ENCODE assay signal across 10 cellular contexts in the genomic region with DNA sequence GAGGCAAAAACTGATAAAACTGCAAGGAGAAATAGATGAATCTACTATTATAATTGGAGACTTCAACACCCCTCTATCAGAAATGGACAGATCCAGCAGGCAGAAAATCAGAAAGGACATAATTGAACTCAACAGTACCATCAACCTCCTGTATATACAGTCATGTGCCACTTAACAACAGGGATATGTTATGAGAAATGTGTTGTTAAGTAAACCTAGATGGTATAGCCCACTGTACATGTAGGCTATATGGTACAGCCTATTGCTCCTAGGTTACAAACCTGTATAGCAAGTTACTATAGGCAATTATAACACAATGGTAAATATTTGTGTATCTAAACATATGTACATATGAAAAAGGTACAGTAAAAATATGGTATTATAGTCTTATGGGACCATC.
"Had no signal": no experiment of that assay in that cellular context is flagged by ENCODE, and none has a peak within 500 bp of the region (broad histone marks: within the 10 kb centered on the region; RNA-seq: fewer than 3 reads in every experiment).

No MANE protein-coding gene starts in this region.

- H3K27ac ChIP-seq: KMS-11 had no signal

- FAIRE-seq: H1, HTR-8/SVneo had no signal

- H3K27ac Mint-ChIP-seq: GM23338 had no signal

- H3K4me3 Mint-ChIP-seq: GM23338 had no signal

- H3K9ac ChIP-seq: KMS-11 had no signal

- H3K36me3 ChIP-seq: HAP-1 had no signal

- H3K4me1 Mint-ChIP-seq: GM23338 had no signal

- H3K9me3 ChIP-seq: HAP-1 had no signal

- H3K4me1 ChIP-seq: HAP-1 had no signal

- H3K4me2 ChIP-seq: GM23338, KMS-11 had no signal

- DNase-seq: H7, IMR-90, Karpas-422, KBM-7 had no signal

- H2AFZ ChIP-seq: GM23338 had no signal

- ATAC-seq: GM23338, HCT116 had no signal

- H3K4me3 ChIP-seq: GM23338, HAP-1 had no signal
